Comparison of ENCODE assay signal across 8 cellular contexts in genomic region chr1:156740307-156740678, GRCh38. TPM values are rescaled to one million over a fixed set of nuclear protein-coding genes. Genes with fewer than 3 reads are reported as not detected.
DNase-seq lines count a peak whose midpoint lies in the region; ATAC-seq lines count a peak whose summit lies in the region.

No MANE protein-coding gene starts in this region.

- POLR2A ChIA-PET in activated CD4-positive, alpha-beta memory T cell treated with anti-CD3 and anti-CD28 coated beads for 36 hours (lab: Charles Lee) = interaction anchor here (1.7 to 4.9 kb wide), 4 partner anchors 9 to 27 kb away, joined by 11 to 90 read pairs (median 38); partner anchors contain the start of genes HDGF, ISG20L2, METTL25B and PRCC

- H3K27me3 ChIP-seq in subcutaneous abdominal adipose tissue (ENCODE audit: control insufficient read depth in 5 of 5, insufficient read depth in 4 of 5, low read length in 5 of 5) = no peaks in the 10 kb centered on the region

- DNase-seq in activated naive CD4-positive, alpha-beta T cell treated with anti-CD3 and anti-CD28 coated beads, Interleukin-2, amount 10 ng/mL, durations not matched to agents 7 days and 5 days = no peak
- no peak for DNase-seq in activated naive CD4-positive, alpha-beta T cell (lab: John Stamatoyannopoulos, UW)
- DNase-seq in activated CD4-positive, alpha-beta memory T cell treated with anti-CD3 and anti-CD28 coated beads for 36 hours = no peak
- DNase-seq in dedifferentiated amniotic fluid mesenchymal stem cell (ENCODE audit: extremely low spot score) (no peak), MV-4-11 (lab: John Stamatoyannopoulos, UW) (no peak)

- H3K36me3 ChIP-seq in subcutaneous abdominal adipose tissue (ENCODE audit: control insufficient read depth in 5 of 5, insufficient read depth in 5 of 5, low read length in 5 of 5) = peaks cover 0 to 61% (median 52%) of the 10 kb centered on the region in 5 donors

- peak overlapping the region; percentile 97 for H3K27ac Mint-ChIP-seq in activated naive CD4-positive, alpha-beta T cell treated with anti-CD3 and anti-CD28 coated beads, Interleukin-2, amount 10 ng/mL, durations not matched to agents 7 days and 5 days
- H3K27ac Mint-ChIP-seq in activated CD4-positive, alpha-beta memory T cell treated with anti-CD3 and anti-CD28 coated beads for 36 hours = peak overlapping the region; percentile 95

- CTCF ChIA-PET in activated naive CD4-positive, alpha-beta T cell treated with anti-CD3 and anti-CD28 coated beads, Interleukin-2, amount 10 ng/mL, durations not matched to agents 7 days and 5 days (lab: Charles Lee) = interaction anchor here (0.9 to 2.0 kb wide), 4 partner anchors 12 to 119 kb away, joined by 3 to 17 read pairs (median 4); partner anchors contain the start of genes ISG20L2 and METTL25B
- CTCF ChIA-PET in activated CD4-positive, alpha-beta memory T cell treated with anti-CD3 and anti-CD28 coated beads for 36 hours (lab: Charles Lee) = interaction anchor here (0.9 to 6.1 kb wide), 8 partner anchors 11 to 34 kb away, joined by 3 to 64 read pairs (median 7); partner anchors contain the start of genes HDGF, ISG20L2, METTL25B and PRCC

- H3K36me3 Mint-ChIP-seq in activated naive CD4-positive, alpha-beta T cell treated with anti-CD3 and anti-CD28 coated beads, Interleukin-2, amount 10 ng/mL, durations not matched to agents 7 days and 5 days = peaks cover 47% of the 10 kb centered on the region
- peaks cover 45% of the 10 kb centered on the region for H3K36me3 Mint-ChIP-seq in activated CD4-positive, alpha-beta memory T cell treated with anti-CD3 and anti-CD28 coated beads for 36 hours

- H3K27me3 Mint-ChIP-seq in activated naive CD4-positive, alpha-beta T cell treated with anti-CD3 and anti-CD28 coated beads, Interleukin-2, amount 10 ng/mL, durations not matched to agents 7 days and 5 days = no peaks in the 10 kb centered on the region
- H3K27me3 Mint-ChIP-seq in activated CD4-positive, alpha-beta memory T cell treated with anti-CD3 and anti-CD28 coated beads for 36 hours = no peaks in the 10 kb centered on the region

- ATAC-seq in GM21447 (IDR thresholded peaks at IDR 0.05; ENCODE audit: unreplicated experiment) = no peak

- H3K4me3 Mint-ChIP-seq in activated naive CD4-positive, alpha-beta T cell treated with anti-CD3 and anti-CD28 coated beads, Interleukin-2, amount 10 ng/mL, durations not matched to agents 7 days and 5 days = peak overlapping the region; percentile 97
- peak overlapping the region; percentile 89 for H3K4me3 Mint-ChIP-seq in activated CD4-positive, alpha-beta memory T cell treated with anti-CD3 and anti-CD28 coated beads for 36 hours

- intact Hi-C loops in activated CD4-positive, alpha-beta memory T cell treated with anti-CD3 and anti-CD28 coated beads for 36 hours (cut with micrococcal nuclease) = loop anchor here (5.0 kb wide), 3 partner anchors 77 to 883 kb away; partner anchors contain the start of genes GON4L, SH2D2A, SMG5 and SYT11

- peak overlapping the region; percentile 85 to 92 (median 88) for H3K9ac ChIP-seq in subcutaneous abdominal adipose tissue (ENCODE audit: low read length in 5 of 5)

- peak overlapping the region; percentile 89 for H3K27ac ChIP-seq in subcutaneous abdominal adipose tissue (ENCODE audit: low read depth, low read length)

- H3K4me1 ChIP-seq in subcutaneous abdominal adipose tissue (ENCODE audit: control insufficient read depth in 5 of 5, insufficient read depth in 5 of 5, low read length in 5 of 5) = peaks cover 3 to 25% (median 19%) of the 10 kb centered on the region in 5 donors

- peak overlapping the region; percentile 82 for H3K4me3 ChIP-seq in iPS-18c (ENCODE audit: insufficient read depth, low read depth, low read length)
- peak overlapping the region; percentile 70 to 92 (median 88) for H3K4me3 ChIP-seq in subcutaneous abdominal adipose tissue (ENCODE audit: low read depth in 1 of 5, low read length in 5 of 5)

- H3K4me1 Mint-ChIP-seq in activated naive CD4-positive, alpha-beta T cell treated with anti-CD3 and anti-CD28 coated beads, Interleukin-2, amount 10 ng/mL, durations not matched to agents 7 days and 5 days = peaks cover 54% of the 10 kb centered on the region
- H3K4me1 Mint-ChIP-seq in activated CD4-positive, alpha-beta memory T cell treated with anti-CD3 and anti-CD28 coated beads for 36 hours (ENCODE audit: low read depth) = peaks cover 41% of the 10 kb centered on the region

- H3K9me3 ChIP-seq in iPS-18c (ENCODE audit: control insufficient read depth, insufficient read depth, low read length) = no peaks in the 10 kb centered on the region
- no peaks in the 10 kb centered on the region for H3K9me3 ChIP-seq in subcutaneous abdominal adipose tissue (ENCODE audit: control insufficient read depth in 5 of 5, low read length in 5 of 5)

- no peaks in the 10 kb centered on the region for H3K9me3 Mint-ChIP-seq in activated naive CD4-positive, alpha-beta T cell treated with anti-CD3 and anti-CD28 coated beads, Interleukin-2, amount 10 ng/mL, durations not matched to agents 7 days and 5 days
- H3K9me3 Mint-ChIP-seq in activated CD4-positive, alpha-beta memory T cell treated with anti-CD3 and anti-CD28 coated beads for 36 hours = no peaks in the 10 kb centered on the region

RNA-seq across cellular contexts. Expression of gene MRPL24, which starts 0.6 kb away (rescaled TPM):
- total RNA-seq in activated CD4-positive, alpha-beta memory T cell treated with anti-CD3 and anti-CD28 coated beads for 36 hours = 100 to 1,000 TPM; 105 to 106 TPM

RNA-seq across cellular contexts. Expression of gene HDGF, which starts 11.2 kb away (rescaled TPM):
- 100 to 1,000 TPM; 357 to 365 TPM for total RNA-seq in activated CD4-positive, alpha-beta memory T cell treated with anti-CD3 and anti-CD28 coated beads for 36 hours

RNA-seq across cellular contexts. Expression of gene ISG20L2, which starts 11.7 kb away (rescaled TPM):
- 10 to 100 TPM; 35.6 to 36.8 TPM for total RNA-seq in activated CD4-positive, alpha-beta memory T cell treated with anti-CD3 and anti-CD28 coated beads for 36 hours

RNA-seq across cellular contexts. Expression of gene METTL25B, which starts 12.0 kb away (rescaled TPM):
- 10 to 100 TPM; 43.0 to 46.3 TPM for total RNA-seq in activated CD4-positive, alpha-beta memory T cell treated with anti-CD3 and anti-CD28 coated beads for 36 hours

RNA-seq across cellular contexts. Expression of gene PRCC, which starts 27.0 kb away (rescaled TPM):
- 10 to 100 TPM; 58.6 to 67.2 TPM for total RNA-seq in activated CD4-positive, alpha-beta memory T cell treated with anti-CD3 and anti-CD28 coated beads for 36 hours
